Comparison of ENCODE assay signal across 1 cellular context in the genomic region with DNA sequence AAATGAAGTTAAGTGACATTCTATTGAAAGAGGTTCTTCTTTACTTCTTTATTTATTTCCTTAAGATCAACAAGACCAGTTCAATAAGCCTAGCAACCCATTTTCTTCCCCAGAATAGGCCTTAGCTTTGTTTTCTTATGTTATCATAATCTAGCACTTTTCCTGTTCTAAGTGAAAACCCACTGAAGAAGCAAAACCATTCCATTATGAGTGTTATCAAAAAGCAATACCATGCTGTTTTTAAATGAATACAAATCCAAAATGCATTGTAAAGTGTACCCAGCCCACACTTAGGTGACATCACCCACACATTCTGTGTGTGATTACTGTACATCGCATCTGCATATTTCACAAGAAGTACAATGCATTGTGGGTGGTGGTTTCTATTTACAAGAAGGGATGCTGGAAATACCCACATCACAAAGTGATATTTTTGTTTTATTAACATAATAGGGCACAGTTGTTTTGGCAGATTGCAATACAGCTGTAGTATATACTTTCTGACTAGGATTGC.
TF ChIP-seq lines count a peak whose summit lies in the region.

No MANE protein-coding gene starts in this region.

TF ChIP-seq in GM12878, 131 proteins besides CTCF, POLR2A, EP300 and RAD21 (continued from another document):
- TF ChIP-seq ZNF24 (IDR thresholded peaks at IDR 0.05) = no peak
- TF ChIP-seq YY1 (IDR thresholded peaks at IDR 0.05; ENCODE audit: low read depth, low read length) = no peak
- no peak for TF ChIP-seq GABPA (IDR thresholded peaks at IDR 0.05; ENCODE audit: low read depth)
